8 cellular contexts compared by ENCODE assay signal in genomic region chr16:4270595-4270994, GRCh38. TPM values are rescaled to one million over a fixed set of nuclear protein-coding genes. Genes with fewer than 3 reads are reported as not detected.
DNase-seq lines count a peak whose midpoint lies in the region; ATAC-seq, FAIRE-seq and TF ChIP-seq lines count a peak whose summit lies in the region.

No MANE protein-coding gene starts in this region.

- no peak overlapping the region for H3K14ac ChIP-seq in mesenchymal stem cell (ENCODE audit: low read length in 2 of 2)

- no peak overlapping the region for H3K23ac ChIP-seq in mesenchymal stem cell (ENCODE audit: low read length in 2 of 2)

- peak overlapping the region in 1 of 2 experiments; percentile 61 for H3K18ac ChIP-seq in mesenchymal stem cell (ENCODE audit: low read depth in 1 of 2, low read length in 2 of 2)

- peak overlapping the region; percentile 52 for H4K91ac ChIP-seq in mesenchymal stem cell (ENCODE audit: low read length)

- no peak overlapping the region for H2BK5ac ChIP-seq in mesenchymal stem cell (ENCODE audit: low read depth, low read length, poor library complexity, severe bottlenecking)

- peak overlapping the region; percentile 84 for H3K4me3 Mint-ChIP-seq in activated naive CD8-positive, alpha-beta T cell treated with anti-CD3 and anti-CD28 coated beads, Interleukin-2, amount 10 ng/mL, durations not matched to agents 7 days and 5 days

- peak overlapping the region in 1 of 2 experiments; percentile 37 for H2BK12ac ChIP-seq in mesenchymal stem cell (ENCODE audit: low read length in 2 of 2)

- H2BK120ac ChIP-seq in mesenchymal stem cell (ENCODE audit: low read depth, low read length) = no peak overlapping the region

- peaks cover 27% of the 10 kb centered on the region for H3K79me1 ChIP-seq in mesenchymal stem cell (replicated peaks; ENCODE audit: low read length, poor library complexity, severe bottlenecking)

- no peak overlapping the region for H2AFZ ChIP-seq in mesenchymal stem cell (ENCODE audit: low read depth, low read length)

- no peak overlapping the region for H3K4ac ChIP-seq in mesenchymal stem cell (ENCODE audit: low read depth in 1 of 2, low read length in 2 of 2)

- H3K4me1 ChIP-seq in left ventricle myocardium inferior (peaks cover 45% of the 10 kb centered on the region), mesenchymal stem cell (ENCODE audit: control insufficient read depth, insufficient read depth, low read depth, low read length) (peaks cover 17% of the 10 kb centered on the region)

- peaks cover 3% of the 10 kb centered on the region for H3K36me3 Mint-ChIP-seq in activated naive CD8-positive, alpha-beta T cell treated with anti-CD3 and anti-CD28 coated beads, Interleukin-2, amount 10 ng/mL, durations not matched to agents 7 days and 5 days

- peak overlapping the region; percentile 97 for H3K27ac ChIP-seq in left ventricle myocardium inferior (replicated peaks)
- no peak overlapping the region for H3K27ac ChIP-seq in mesenchymal stem cell (ENCODE audit: low read length, poor library complexity, severe bottlenecking)

- 93% methylated on average over 7 of the region's 7 CpGs for WGBS in mesenchymal stem cell

- POLR2A ChIA-PET in activated naive CD8-positive, alpha-beta T cell treated with anti-CD3 and anti-CD28 coated beads, Interleukin-2, amount 10 ng/mL, durations not matched to agents 7 days and 5 days (lab: Charles Lee) = interaction anchor here (1.8 to 3.7 kb wide), 5 partner anchors 17 to 146 kb away, joined by 5 to 36 read pairs (median 7); partner anchors contain the start of genes CORO7 and PAM16

- no peak for TF ChIP-seq CTCF in left ventricle myocardium inferior (IDR thresholded peaks at IDR 0.05; ENCODE audit: borderline replicate concordance)

- intact Hi-C loops in left ventricle myocardium inferior (cut with micrococcal nuclease) = no loop called here
- intact Hi-C loops in cardiac septum (cut with DNase I) = loop anchor here (5.0 kb wide), 1 partner anchor 57 kb away; no protein-coding TSS in a partner anchor

- H3K9me3 ChIP-seq in left ventricle myocardium inferior (replicated peaks) (no peaks in the 10 kb centered on the region), mesenchymal stem cell (ENCODE audit: control insufficient read depth, low read length) (no peaks in the 10 kb centered on the region)

- H4K8ac ChIP-seq in mesenchymal stem cell (ENCODE audit: low read length) = no peak overlapping the region

- no peak for ATAC-seq in activated naive CD8-positive, alpha-beta T cell treated with anti-CD3 and anti-CD28 coated beads, Interleukin-2, amount 10 ng/mL, durations not matched to agents 7 days and 5 days (ENCODE audit: low read depth)
- ATAC-seq in GM19328 (IDR thresholded peaks at IDR 0.05; ENCODE audit: unreplicated experiment) (no peak), HG02763 (IDR thresholded peaks at IDR 0.05; ENCODE audit: unreplicated experiment) (no peak)

- H3K36me3 ChIP-seq in left ventricle myocardium inferior (no peaks in the 10 kb centered on the region), mesenchymal stem cell (ENCODE audit: control insufficient read depth in 1 of 2, insufficient read depth in 2 of 2, low read depth in 1 of 2, low read length in 2 of 2) (no peaks in the 10 kb centered on the region)

- DNase-seq in left ventricle myocardium inferior (no peak), cardiac septum (ENCODE audit: low spot score) (no peak), mesenchymal stem cell (no peak), frontal cortex (ENCODE audit: low spot score in 2 of 2) (no peak)
- no peak for DNase-seq in activated naive CD8-positive, alpha-beta T cell treated with anti-CD3 and anti-CD28 coated beads, Interleukin-2, amount 10 ng/mL, durations not matched to agents 7 days and 5 days
- no peak for DNase-seq in stimulated activated naive CD4-positive, alpha-beta T cell treated with Interleukin-2 at 50 U/mL for 16 hours (lab: John Stamatoyannopoulos, UW)

- H2AK5ac ChIP-seq in mesenchymal stem cell (ENCODE audit: low read length, severe bottlenecking) = no peak overlapping the region

- peaks cover 11% of the 10 kb centered on the region for H3K4me1 Mint-ChIP-seq in activated naive CD8-positive, alpha-beta T cell treated with anti-CD3 and anti-CD28 coated beads, Interleukin-2, amount 10 ng/mL, durations not matched to agents 7 days and 5 days

- H3K27me3 ChIP-seq in left ventricle myocardium inferior (ENCODE audit: low read depth) = no peaks in the 10 kb centered on the region
- H3K27me3 ChIP-seq in mesenchymal stem cell (ENCODE audit: control insufficient read depth in 1 of 2, insufficient read depth in 1 of 2, low read length in 2 of 2) = no peaks in the 10 kb centered on the region

- H3K9ac ChIP-seq in mesenchymal stem cell (ENCODE audit: low read length) = peak overlapping the region; percentile 95

- H3K9me3 Mint-ChIP-seq in activated naive CD8-positive, alpha-beta T cell treated with anti-CD3 and anti-CD28 coated beads, Interleukin-2, amount 10 ng/mL, durations not matched to agents 7 days and 5 days = no peaks in the 10 kb centered on the region

- FAIRE-seq in frontal cortex (lab: Jason Lieb, UNC) = no peak

- peak overlapping the region; percentile 72 for H3K27ac Mint-ChIP-seq in activated naive CD8-positive, alpha-beta T cell treated with anti-CD3 and anti-CD28 coated beads, Interleukin-2, amount 10 ng/mL, durations not matched to agents 7 days and 5 days

- H3K27me3 Mint-ChIP-seq in activated naive CD8-positive, alpha-beta T cell treated with anti-CD3 and anti-CD28 coated beads, Interleukin-2, amount 10 ng/mL, durations not matched to agents 7 days and 5 days = no peaks in the 10 kb centered on the region

- peak overlapping the region; percentile 75 for H2BK15ac ChIP-seq in mesenchymal stem cell (ENCODE audit: low read depth, poor library complexity, severe bottlenecking)

- no peak overlapping the region for H3K4me2 ChIP-seq in mesenchymal stem cell (ENCODE audit: low read length, poor library complexity, severe bottlenecking)

- peak overlapping the region; percentile 85 for H3K4me3 ChIP-seq in left ventricle myocardium inferior
- peak overlapping the region in 1 of 2 experiments; percentile 96 for H3K4me3 ChIP-seq in mesenchymal stem cell (ENCODE audit: insufficient read depth in 1 of 2, low read depth in 1 of 2, low read length in 2 of 2)

RNA-seq across cellular contexts. Expression of gene TFAP4, which starts 2.2 kb away (rescaled TPM):
- total RNA-seq in left ventricle myocardium inferior (2.6 TPM), cardiac septum (1.4 TPM), frontal cortex (14.7 TPM)
- total RNA-seq in activated naive CD8-positive, alpha-beta T cell treated with anti-CD3 and anti-CD28 coated beads, Interleukin-2, amount 10 ng/mL, durations not matched to agents 7 days and 5 days = 10 to 100 TPM; 20.6 to 23.2 TPM
- 6.0 TPM for polyA plus RNA-seq in mesenchymal stem cell (2013, experiment 1 of 2)
- polyA plus RNA-seq in mesenchymal stem cell (2013, experiment 2 of 2) = 5.8 TPM

RNA-seq across cellular contexts. Expression of gene SRL, which starts 28.7 kb away (rescaled TPM):
- 445 TPM for total RNA-seq in left ventricle myocardium inferior
- total RNA-seq in cardiac septum = 400 TPM
- not detected for total RNA-seq in activated naive CD8-positive, alpha-beta T cell treated with anti-CD3 and anti-CD28 coated beads, Interleukin-2, amount 10 ng/mL, durations not matched to agents 7 days and 5 days
- not detected for polyA plus RNA-seq in mesenchymal stem cell (2013, experiment 1 of 2)
- not detected for polyA plus RNA-seq in mesenchymal stem cell (2013, experiment 2 of 2)
- total RNA-seq in frontal cortex = under 0.01 TPM

RNA-seq across cellular contexts. Expression of gene GLIS2, which starts 45.3 kb away (rescaled TPM):
- 17.2 TPM for total RNA-seq in left ventricle myocardium inferior
- 31.4 TPM for total RNA-seq in cardiac septum
- under 1 TPM; 0.14 TPM for total RNA-seq in activated naive CD8-positive, alpha-beta T cell treated with anti-CD3 and anti-CD28 coated beads, Interleukin-2, amount 10 ng/mL, durations not matched to agents 7 days and 5 days
- 20.9 TPM for polyA plus RNA-seq in mesenchymal stem cell (2013, experiment 1 of 2)
- polyA plus RNA-seq in mesenchymal stem cell (2013, experiment 2 of 2) = 19.9 TPM
- total RNA-seq in frontal cortex = 8.6 TPM

Comparison
In these comparisons a context has a peak if more than half of its experiments do, and no peak if none do; other contexts are left out.
1. RNA of gene SRL, which starts 28.7 kb away (total RNA-seq): 445 TPM in left ventricle myocardium inferior (single experiment) and 400 TPM in cardiac septum (single experiment); not detected in activated naive CD8-positive, alpha-beta T cell treated with anti-CD3 and anti-CD28 coated beads, Interleukin-2, amount 10 ng/mL, durations not matched to agents 7 days and 5 days and under 0.01 TPM in frontal cortex (single experiment); every median in the first group is over 100 times any median in the second.